ENCODE assay signal across 8 cellular contexts in the genomic region with DNA sequence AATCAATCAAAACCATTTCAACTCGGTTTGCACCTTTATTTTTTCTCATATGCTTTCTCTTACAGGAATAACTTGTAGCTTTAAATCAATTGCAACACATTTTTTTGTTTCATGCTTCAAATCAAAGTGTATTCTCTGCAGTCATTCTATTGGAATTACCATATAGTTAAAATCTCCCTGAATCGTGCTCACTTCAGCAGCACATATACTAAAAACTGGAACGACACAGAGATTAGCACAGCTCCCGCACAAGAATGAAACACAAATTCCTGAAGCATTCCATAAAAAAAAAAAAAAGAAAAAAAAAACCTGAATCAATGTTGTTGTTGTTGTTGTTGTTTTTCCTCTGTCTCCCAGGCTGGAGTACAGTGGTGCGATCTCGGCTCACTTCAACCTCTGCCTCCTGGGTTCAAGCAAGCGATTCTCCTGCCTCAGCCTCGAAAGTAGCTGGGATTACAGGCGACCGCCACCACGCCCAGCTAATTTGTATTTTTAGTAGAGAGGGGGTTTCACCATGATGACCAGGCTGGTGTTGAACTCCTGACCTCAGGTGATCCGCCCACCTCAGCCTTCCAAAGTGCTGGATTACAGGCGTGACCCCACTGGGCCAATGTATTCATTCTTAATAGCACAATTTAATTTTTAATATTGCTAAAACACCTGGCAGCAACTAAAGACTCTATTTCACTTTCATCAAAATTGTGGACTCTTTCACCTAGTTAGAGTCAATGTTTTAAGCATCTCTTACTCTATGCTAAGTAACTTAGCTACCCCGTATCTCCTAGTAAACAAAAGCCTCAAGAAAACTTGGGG. TPM values are rescaled to one million over a fixed set of nuclear protein-coding genes. Genes with fewer than 3 reads are reported as not detected.
DNase-seq lines count a peak whose midpoint lies in the region; ATAC-seq and TF ChIP-seq lines count a peak whose summit lies in the region.
"Had no signal": no experiment of that assay in that cellular context is flagged by ENCODE, and none has a peak within 500 bp of the region (broad histone marks: within the 10 kb centered on the region; RNA-seq: fewer than 3 reads in every experiment).

No MANE protein-coding gene starts in this region.

- peak overlapping the region; percentile 81 for H3K4me3 ChIP-seq in fibroblast of pulmonary artery (replicated peaks; ENCODE audit: low read depth, low read length)
- peak overlapping the region in 5 of 7 experiments; percentile 81 to 94 (median 90) for H3K4me3 ChIP-seq in skin epidermis

- H2AK5ac ChIP-seq in H9 (ENCODE audit: insufficient read length, low read length): no peak overlapping the region

- peaks cover 3% of the 10 kb centered on the region for H3K79me1 ChIP-seq in H9 (ENCODE audit: insufficient read depth, low read depth, low read length, poor library complexity, severe bottlenecking)

- no peaks in the 10 kb centered on the region for H4K20me1 ChIP-seq in H9 (ENCODE audit: control insufficient read depth, insufficient read depth, insufficient read length)

- DNase-seq in H9 (no peak), T-cell (no peak), fibroblast of pulmonary artery (ENCODE audit: low read depth) (peak; percentile 14), RKO (ENCODE audit: low spot score) (no peak), GM03348 (ENCODE audit: low spot score) (no peak), NCI-H2107 treated with DMSO at 0.1 percent for 48 hours (lab: John Stamatoyannopoulos, UW; ENCODE audit: unreplicated experiment) (no peak)

- H3K27ac ChIP-seq in H9 (ENCODE audit: insufficient read length, low read depth, low read length) (no peak overlapping the region), skin epidermis (peak overlapping the region in 6 of 21 experiments; percentile 42 to 89 (median 84))

- H4K91ac ChIP-seq in H9 (ENCODE audit: insufficient read length, low read depth, low read length): no peak overlapping the region

- H3K4me1 ChIP-seq in H9 (ENCODE audit: insufficient read depth, low read length): no peaks in the 10 kb centered on the region

- H3K4me1 Mint-ChIP-seq in H9 (peaks cover 11 to 15% of the 10 kb centered on the region in 2 experiments), T-cell (peaks cover 24 to 34% (median 29%) of the 10 kb centered on the region in 3 donors)

- no peaks in the 10 kb centered on the region for H3K23me2 ChIP-seq in H9 (ENCODE audit: insufficient read length, low read depth, low read length, poor library complexity, severe bottlenecking)

- no peak overlapping the region for H2BK15ac ChIP-seq in H9 (ENCODE audit: low read depth, low read length)

- H3K27me3 Mint-ChIP-seq in H9 (ENCODE audit: low read depth) (no peaks in the 10 kb centered on the region), T-cell (no peaks in the 10 kb centered on the region)

- no peak overlapping the region for H3K56ac ChIP-seq in H9 (ENCODE audit: insufficient read length, low read depth, low read length)

- no peak overlapping the region for H4K5ac ChIP-seq in H9 (ENCODE audit: insufficient read length, low read depth, low read length)

- H3K27ac Mint-ChIP-seq in H9 (peak overlapping the region in 1 of 3 experiments; percentile 27; a peak in 2 of 7 replicates), T-cell (peak overlapping the region; percentile 11 to 43)

- no peak overlapping the region for H2AFZ ChIP-seq in H9 (ENCODE audit: low read length)

- H3K14ac ChIP-seq in H9 (ENCODE audit: insufficient read depth, low read length): no peak overlapping the region

- H3T11ph ChIP-seq in H9 (ENCODE audit: low read length): no peak overlapping the region

- peak overlapping the region; percentile 69 for H3K4me2 ChIP-seq in H9 (ENCODE audit: insufficient read depth, insufficient read length, low read length)

- no peak for ATAC-seq in T-cell (replicated peaks in 1 of 4)

- H2BK20ac ChIP-seq in H9 (ENCODE audit: low read depth, low read length, poor library complexity, severe bottlenecking): no peak overlapping the region

- TF ChIP-seq CTCF in H9 (conservative IDR thresholded peaks at IDR 0.05) (no peak), fibroblast of pulmonary artery (IDR thresholded peaks at IDR 0.05; ENCODE audit: low read length, missing control alignments) (no peak)

- CTCF ChIA-PET in T-cell (lab: Charles Lee): interaction anchor here (0.6 to 0.9 kb wide), 3 partner anchors 33 to 160 kb away, joined by 3 to 7 read pairs (median 3); no protein-coding TSS in a partner anchor

- WGBS in H9 (ENCODE audit: extremely low coverage, insufficient read length, low lambda C conversion rate): no CpG with 5 or more reads among the region's 14 CpGs

- no peaks in the 10 kb centered on the region for H3K27me3 ChIP-seq in H9 (ENCODE audit: insufficient read depth, low read length)

- no peak overlapping the region for H4K8ac ChIP-seq in H9 (replicated peaks; ENCODE audit: insufficient read length, low read depth, low read length)

- peaks cover 12 to 28% (median 21%) of the 10 kb centered on the region in 3 experiments; a peak in 6 of 7 replicates for H3K36me3 Mint-ChIP-seq in H9 (ENCODE audit: insufficient read depth in 1 of 3, low read depth in 3 of 3)
- peaks cover 11% of the 10 kb centered on the region for H3K36me3 Mint-ChIP-seq in T-cell

- no peak overlapping the region for H2BK12ac ChIP-seq in H9 (ENCODE audit: insufficient read length, low read depth, low read length)

- H3K9me3 Mint-ChIP-seq in H9 (no peaks in the 10 kb centered on the region; a peak in 2 of 5 replicates), T-cell (no peaks in the 10 kb centered on the region)

- H2BK5ac ChIP-seq in H9 (ENCODE audit: insufficient read length, low read length): no peak overlapping the region

- H2BK120ac ChIP-seq in H9 (ENCODE audit: low read depth, low read length, poor library complexity, severe bottlenecking): no peak overlapping the region

- POLR2A ChIA-PET in T-cell (lab: Charles Lee): interaction anchor here in 1 of 2 donors (0.5 to 0.7 kb wide), 2 partner anchors 48 to 74 kb away, joined by 4 to 5 read pairs; no protein-coding TSS in a partner anchor

- H3K9me3 ChIP-seq in H9 (ENCODE audit: control insufficient read depth, low read depth, low read length): no peaks in the 10 kb centered on the region

- H3K18ac ChIP-seq in H9 (ENCODE audit: insufficient read length, low read depth, low read length): no peak overlapping the region

- peak overlapping the region; percentile 50 for H3K9ac ChIP-seq in H9 (ENCODE audit: extremely low read depth, insufficient read length, low read length)

- H3K4me3 Mint-ChIP-seq in H9 (peak overlapping the region; percentile 90 to 98), T-cell (peak overlapping the region; percentile 96 to 99 (median 98))

- no peak overlapping the region for H3K4ac ChIP-seq in H9 (ENCODE audit: low read depth, low read length)

- peaks cover 5% of the 10 kb centered on the region; the same call in 1 of the 2 replicates for H3K79me2 ChIP-seq in H9 (ENCODE audit: insufficient read depth, low read length)

- no peak overlapping the region for H3K23ac ChIP-seq in H9 (ENCODE audit: insufficient read length, low read depth, low read length)

RNA-seq across cellular contexts. Expression of gene EIF2AK1, which starts 1.5 kb away (rescaled TPM):
- total RNA-seq in H9 (2021) (107 and 112 TPM in 2 replicates), T-cell (10 to 100 TPM; 55.8 to 82.6 (median 69.9) TPM)

RNA-seq across cellular contexts. Expression of gene ANKRD61, which starts 26.3 kb away (rescaled TPM):
- 0.24 TPM in 1 of 2 replicates, not detected in the other for total RNA-seq in H9 (2021)
- total RNA-seq in T-cell: not detected
- total RNA-seq: lung had no signal

RNA-seq across cellular contexts. Expression of gene USP42, which starts 47.2 kb away (rescaled TPM):
- total RNA-seq in H9 (2021): 16.9 and 17.6 TPM in 2 replicates
- total RNA-seq in T-cell: 10 to 100 TPM; 16.3 to 29.6 (median 18.8) TPM

RNA-seq across cellular contexts. Expression of gene AIMP2, which starts 48.5 kb away (rescaled TPM):
- total RNA-seq in H9 (2021) (77.6 and 78.2 TPM in 2 replicates), T-cell (10 to 100 TPM in 3 of 5 donors, 1 to 10 TPM in 2; 7.8 to 17.4 (median 14.1) TPM)

RNA-seq across cellular contexts. Expression of gene PMS2, which starts 48.7 kb away (rescaled TPM):
- 17.1 and 18.4 TPM in 2 replicates for total RNA-seq in H9 (2021)
- 10 to 100 TPM; 13.5 to 21.0 (median 20.0) TPM for total RNA-seq in T-cell
